ENCODE assay signal across 12 cellular contexts in genomic region chr1:58779059-58779754, GRCh38. TPM values are rescaled to one million over a fixed set of nuclear protein-coding genes. Genes with fewer than 3 reads are reported as not detected.
A peak's percentile ranks its signal among the peaks of the same experiment; 100 is the strongest.
DNase-seq lines count a peak whose midpoint lies in the region; ATAC-seq, FAIRE-seq and TF ChIP-seq lines count a peak whose summit lies in the region.
"Had no signal": no experiment of that assay in that cellular context is flagged by ENCODE, and none has a peak within 500 bp of the region (broad histone marks: within the 10 kb centered on the region; RNA-seq: fewer than 3 reads in every experiment).

No MANE protein-coding gene starts in this region.

- no peak for ATAC-seq in naive thymus-derived CD8-positive, alpha-beta T cell
- ATAC-seq: activated naive CD8-positive, alpha-beta T cell treated with anti-CD3 and anti-CD28 coated beads, Interleukin-2, amount 50 U/mL, for 24 hours had no signal

- no peaks in the 10 kb centered on the region for H3K9me3 Mint-ChIP-seq in nephron progenitor cell
- H3K9me3 Mint-ChIP-seq in naive thymus-derived CD8-positive, alpha-beta T cell = peaks cover 0 to 5% (median 0%) of the 10 kb centered on the region in 9 donors
- H3K9me3 Mint-ChIP-seq: activated naive CD8-positive, alpha-beta T cell treated with anti-CD3 and anti-CD28 coated beads, Interleukin-2, amount 50 U/mL, for 24 hours had no signal

- no peak overlapping the region for H2AFZ ChIP-seq in endothelial cell of umbilical vein (ENCODE audit: low read depth, low read length)

- H3K27ac ChIP-seq in endothelial cell of umbilical vein (ENCODE audit: insufficient read depth, low read depth, low read length) = no peak overlapping the region

- no peaks in the 10 kb centered on the region for H4K20me1 ChIP-seq in endothelial cell of umbilical vein (replicated peaks; ENCODE audit: control insufficient read depth, extremely low read depth, insufficient read depth, low read length)

- H3K4me1 ChIP-seq in endothelial cell of umbilical vein (ENCODE audit: control insufficient read depth, extremely low read depth, insufficient read depth, low read length) = peaks cover 15% of the 10 kb centered on the region

- peaks cover 12% of the 10 kb centered on the region for H3K27me3 Mint-ChIP-seq in nephron progenitor cell (ENCODE audit: low read depth, poor library complexity)
- H3K27me3 Mint-ChIP-seq in naive thymus-derived CD8-positive, alpha-beta T cell = peaks cover 0 to 6% (median 2%) of the 10 kb centered on the region in 5 donors

- H3K36me3 Mint-ChIP-seq in nephron progenitor cell (ENCODE audit: low read depth) = peaks cover 5% of the 10 kb centered on the region
- peaks cover 0 to 6% (median 0%) of the 10 kb centered on the region in 3 donors for H3K36me3 Mint-ChIP-seq in naive thymus-derived CD8-positive, alpha-beta T cell
- H3K36me3 Mint-ChIP-seq: naive B cell had no signal

- CTCF ChIA-PET in endothelial cell of umbilical vein (lab: Charles Lee) = interaction anchor here (0.8 to 2.3 kb wide), 11 partner anchors 9 to 980 kb away, joined by 3 to 12 read pairs (median 3); no protein-coding TSS in a partner anchor

- TF ChIP-seq CTCF in endothelial cell of umbilical vein (IDR thresholded peaks at IDR 0.05; ENCODE audit: extremely low read depth in 1 of 2, insufficient read depth in 1 of 2, low read depth in 1 of 2, low read length in 2 of 2) (no peak), nephron progenitor cell (IDR thresholded peaks at IDR 0.05) (no peak)

- no peaks in the 10 kb centered on the region for H3K9me1 ChIP-seq in endothelial cell of umbilical vein (replicated peaks; ENCODE audit: control insufficient read depth, extremely low read depth, insufficient read depth, low read length)

- H3K9ac ChIP-seq in endothelial cell of umbilical vein (replicated peaks; ENCODE audit: extremely low read depth, insufficient read depth, low read length) = no peak overlapping the region

- peaks cover 37% of the 10 kb centered on the region for H3K4me1 Mint-ChIP-seq in nephron progenitor cell
- H3K4me1 Mint-ChIP-seq in naive thymus-derived CD8-positive, alpha-beta T cell = peaks cover 19 to 25% (median 22%) of the 10 kb centered on the region in 4 donors

- intact Hi-C loops in endothelial cell of umbilical vein (cut with micrococcal nuclease) = loop anchor here (1.0 kb wide), 1 partner anchor 24 kb away; no protein-coding TSS in a partner anchor

- H3K27ac Mint-ChIP-seq in nephron progenitor cell = no peak overlapping the region
- peak overlapping the region in 2 of 10 donors; percentile 20 to 100 for H3K27ac Mint-ChIP-seq in naive thymus-derived CD8-positive, alpha-beta T cell
- H3K27ac Mint-ChIP-seq: activated naive CD8-positive, alpha-beta T cell treated with anti-CD3 and anti-CD28 coated beads, Interleukin-2, amount 50 U/mL, for 24 hours had no signal

- H3K4me3 Mint-ChIP-seq in nephron progenitor cell = peak overlapping the region; percentile 35
- H3K4me3 Mint-ChIP-seq in naive thymus-derived CD8-positive, alpha-beta T cell = no peak overlapping the region

- POLR2A ChIA-PET in endothelial cell of umbilical vein (lab: Charles Lee) = interaction anchor here (0.6 to 3.1 kb wide), 5 partner anchors 10 to 980 kb away, joined by 3 to 8 read pairs (median 4); no protein-coding TSS in a partner anchor
- POLR2A ChIA-PET in naive thymus-derived CD8-positive, alpha-beta T cell (lab: Charles Lee) = no interaction called here

- DNase-seq in CD1c-positive myeloid dendritic cell (ENCODE audit: extremely low spot score) (peak; percentile 24), NAMALWA (ENCODE audit: low spot score) (peak; percentile 5), endothelial cell of umbilical vein (ENCODE audit: low read depth, low spot score) (peak; percentile 56), nephron progenitor cell (no peak), NCI-H187 treated with DMSO at 0.1 percent for 48 hours (lab: John Stamatoyannopoulos, UW) (no peak), H54 (ENCODE audit: insufficient read length, low spot score) (no peak)
- no peak for DNase-seq in naive thymus-derived CD8-positive, alpha-beta T cell
- DNase-seq in activated naive CD4-positive, alpha-beta T cell (lab: John Stamatoyannopoulos, UW) = no peak
- DNase-seq: activated CD8-positive, alpha-beta memory T cell treated with anti-CD3 and anti-CD28 coated beads, Interleukin-2, amount 50 U/mL, for 48 hours; activated naive CD8-positive, alpha-beta T cell treated with anti-CD3 and anti-CD28 coated beads, Interleukin-2, amount 50 U/mL, for 24 hours; effector CD4-positive, alpha-beta T cell had no signal

- H3K4me3 ChIP-seq in endothelial cell of umbilical vein (replicated peaks in 1 of 3; ENCODE audit: insufficient read depth in 1 of 3, low read depth in 1 of 3, low read length in 3 of 3) = no peak overlapping the region

- no peaks in the 10 kb centered on the region for H3K27me3 ChIP-seq in endothelial cell of umbilical vein (ENCODE audit: control insufficient read depth in 2 of 2, insufficient read depth in 2 of 2, low read length in 2 of 2)

- no peak overlapping the region for H3K4me2 ChIP-seq in endothelial cell of umbilical vein (ENCODE audit: insufficient read depth, low read length)

- no peaks in the 10 kb centered on the region for H3K36me3 ChIP-seq in endothelial cell of umbilical vein (ENCODE audit: control insufficient read depth in 2 of 2, extremely low read depth in 1 of 2, insufficient read depth in 2 of 2, low read length in 2 of 2)

- TF ChIP-seq POLR2A in endothelial cell of umbilical vein (IDR thresholded peaks at IDR 0.05; ENCODE audit: low read depth, low read length) = no peak
- no peak for TF ChIP-seq POLR2A in H54 (IDR thresholded peaks at IDR 0.05; ENCODE audit: low read depth, low read length)

- no peaks in the 10 kb centered on the region for H3K9me3 ChIP-seq in endothelial cell of umbilical vein (replicated peaks; ENCODE audit: control insufficient read depth, insufficient read depth, low read length)

- BruUV-seq in endothelial cell of umbilical vein (replicated peaks; lab: Mats Ljungman, UMichigan) = no TSS peak

- FAIRE-seq in endothelial cell of umbilical vein (lab: Jason Lieb, UNC) = no peak
- FAIRE-seq in H54 (lab: Jason Lieb, UNC) = no peak

- dilution Hi-C loops in endothelial cell of umbilical vein (cut with MboI; ENCODE audit: extremely low pct_ligation_motif_present, low sequenced_read_pairs) = no loop called here

- peaks cover 35% of the 10 kb centered on the region for H3K79me2 ChIP-seq in endothelial cell of umbilical vein (ENCODE audit: control insufficient read depth, insufficient read depth, low read length)

TF ChIP-seq in endothelial cell of umbilical vein, 7 proteins besides CTCF, POLR2A, EP300 and RAD21:
- TF ChIP-seq JUN (IDR thresholded peaks at IDR 0.05; ENCODE audit: borderline replicate concordance, insufficient read depth, insufficient read length, low read depth) = no peak
- TF ChIP-seq FOS (IDR thresholded peaks at IDR 0.05; ENCODE audit: borderline replicate concordance, insufficient read depth, low read length) = peak; percentile 12
- TF ChIP-seq EZH2 (IDR thresholded peaks at IDR 0.05; ENCODE audit: borderline replicate concordance, low read depth, low read length, severe bottlenecking) = no peak
- no peak for TF ChIP-seq MAX (IDR thresholded peaks at IDR 0.05; ENCODE audit: insufficient read depth, insufficient read length)
- TF ChIP-seq POLR2AphosphoS5 (IDR thresholded peaks at IDR 0.05; ENCODE audit: insufficient read depth, low read depth, low read length) = no peak
- peak; percentile 13 for TF ChIP-seq GATA2 (IDR thresholded peaks at IDR 0.05; ENCODE audit: insufficient read depth, insufficient read length, low read depth, low read length)
- TF ChIP-seq MYC (IDR thresholded peaks at IDR 0.05; ENCODE audit: low read depth, low read length) = no peak

RNA-seq across cellular contexts. Expression of gene JUN, which starts 4.6 kb away (rescaled TPM):
- 81.1 and 88.3 TPM in 2 replicates for total RNA-seq in endothelial cell of umbilical vein
- polyA plus RNA-seq in endothelial cell of umbilical vein = 80.0 and 89.3 TPM in 2 replicates
- 57.8 and 84.1 TPM in 2 replicates for polyA plus RNA-seq in endothelial cell of umbilical vein (2011; cell fraction: cytosol; rRNA removed)
- 130 and 140 TPM in 2 replicates for polyA plus RNA-seq in endothelial cell of umbilical vein (2011; cell fraction: nucleus; rRNA removed)
- 67.6 and 99.1 TPM in 2 replicates for polyA plus RNA-seq in endothelial cell of umbilical vein (2012)
- 50.1 and 61.0 TPM in 2 replicates for polyA minus RNA-seq in endothelial cell of umbilical vein
- polyA minus RNA-seq in endothelial cell of umbilical vein (2011; cell fraction: cytosol; rRNA and poly(A)+ RNA removed) = 12.2 TPM
- polyA minus RNA-seq in endothelial cell of umbilical vein (2011; cell fraction: nucleus; rRNA and poly(A)+ RNA removed) = 92.9 and 191 TPM in 2 replicates
- 10 to 100 TPM; 38.2 to 40.0 TPM for total RNA-seq in naive thymus-derived CD8-positive, alpha-beta T cell
- polyA plus RNA-seq in naive thymus-derived CD8-positive, alpha-beta T cell = 10 to 100 TPM; 30.7 to 59.4 (median 32.0) TPM

Comparison
In these comparisons a context has a peak if more than half of its experiments do, and no peak if none do; other contexts are left out.
1. DNase-seq: peak in CD1c-positive myeloid dendritic cell (single experiment), NAMALWA (single experiment) and endothelial cell of umbilical vein (single experiment); none in nephron progenitor cell (single experiment), NCI-H187 treated with DMSO at 0.1 percent for 48 hours (single experiment), H54 (single experiment), naive thymus-derived CD8-positive, alpha-beta T cell (0 of 10) and activated naive CD4-positive, alpha-beta T cell (0 of 4).